ENCODE assay signal across 8 cellular contexts in genomic region chr17:74452027-74452840, GRCh38. TPM values are rescaled to one million over a fixed set of nuclear protein-coding genes. Genes with fewer than 3 reads are reported as not detected.
DNase-seq lines count a peak whose midpoint lies in the region; ATAC-seq and TF ChIP-seq lines count a peak whose summit lies in the region.
"Had no signal": no experiment of that assay in that cellular context is flagged by ENCODE, and none has a peak within 500 bp of the region (broad histone marks: within the 10 kb centered on the region; RNA-seq: fewer than 3 reads in every experiment).

No MANE protein-coding gene starts in this region.

- no peaks in the 10 kb centered on the region for H3K36me3 ChIP-seq in gastrocnemius medialis

- ATAC-seq in gastrocnemius medialis: no peak

- in situ Hi-C loops in G401 (cut with HindIII; ENCODE audit: low sequenced_read_pairs): no loop called here
- in situ Hi-C loops in gastrocnemius medialis (cut with MboI; ENCODE audit: low sequenced_read_pairs in 4 of 4): loop anchor here in 1 of 4 donors (10.0 kb wide), 1 partner anchor 237 kb away; the partner anchor contains the start of gene TTYH2

- H3K27me3 ChIP-seq in gastrocnemius medialis: no peaks in the 10 kb centered on the region

- TF ChIP-seq CTCF in gastrocnemius medialis (IDR thresholded peaks at IDR 0.05 in 4 of 5, conservative IDR thresholded peaks at IDR 0.05 in 1 of 5): no peak

- peaks cover 61 to 65% of the 10 kb centered on the region in 2 donors for H3K4me1 ChIP-seq in gastrocnemius medialis

- DNase-seq in G401 (ENCODE audit: low spot score) (peak; percentile 36), NCI-H510A treated with DMSO at 0.1 percent for 48 hours (lab: John Stamatoyannopoulos, UW) (peak; percentile 61), glomerular visceral epithelial cell (ENCODE audit: extremely low spot score) (peak; percentile 38), gastrocnemius medialis (no peak), putamen (ENCODE audit: low spot score) (no peak), SIG-M5 treated with dmso at 0.1 percent for 504 hours (lab: John Stamatoyannopoulos, UW; ENCODE audit: unreplicated experiment) (no peak), AG20443 (ENCODE audit: low spot score) (no peak)

- peak overlapping the region; percentile 92 to 98 (median 97) for H3K27ac ChIP-seq in gastrocnemius medialis

- TF ChIP-seq POLR2A in gastrocnemius medialis (IDR thresholded peaks at IDR 0.05): no peak

- intact Hi-C loops in gastrocnemius medialis (cut with DNase I; ENCODE audit: low total_unique reads): no loop called here

- no peaks in the 10 kb centered on the region for H3K9me3 ChIP-seq in gastrocnemius medialis

- no peak overlapping the region for H3K4me3 ChIP-seq in gastrocnemius medialis

RNA-seq across cellular contexts. Expression of gene CD300A, which starts 14.2 kb away (rescaled TPM):
- total RNA-seq in G401 (2014; rRNA removed; shearing (Covaris generic)): not detected in 2 replicates
- total RNA-seq in gastrocnemius medialis: 1 to 10 TPM in 2 of 4 donors, not detected in 2; 1.4 to 2.5 TPM
- total RNA-seq: dermis microvascular lymphatic vessel endothelial cell had no signal

RNA-seq across cellular contexts. Expression of gene GPRC5C, which starts 20.3 kb away (rescaled TPM):
- 8.7 and 9.4 TPM in 2 replicates for total RNA-seq in G401 (2014; rRNA removed; shearing (Covaris generic))
- 100 to 1,000 TPM in 3 of 4 donors, 10 to 100 TPM in 1; 80.4 to 138 (median 127) TPM for total RNA-seq in gastrocnemius medialis

Comparison
In these comparisons a context has a peak if more than half of its experiments do, and no peak if none do; other contexts are left out.
1. DNase-seq: peak in G401 (single experiment), NCI-H510A treated with DMSO at 0.1 percent for 48 hours (single experiment) and glomerular visceral epithelial cell (single experiment); none in gastrocnemius medialis (0 of 2), putamen (single experiment), SIG-M5 treated with dmso at 0.1 percent for 504 hours (single experiment) and AG20443 (single experiment).